2 cellular contexts compared by ENCODE assay signal in the genomic region with DNA sequence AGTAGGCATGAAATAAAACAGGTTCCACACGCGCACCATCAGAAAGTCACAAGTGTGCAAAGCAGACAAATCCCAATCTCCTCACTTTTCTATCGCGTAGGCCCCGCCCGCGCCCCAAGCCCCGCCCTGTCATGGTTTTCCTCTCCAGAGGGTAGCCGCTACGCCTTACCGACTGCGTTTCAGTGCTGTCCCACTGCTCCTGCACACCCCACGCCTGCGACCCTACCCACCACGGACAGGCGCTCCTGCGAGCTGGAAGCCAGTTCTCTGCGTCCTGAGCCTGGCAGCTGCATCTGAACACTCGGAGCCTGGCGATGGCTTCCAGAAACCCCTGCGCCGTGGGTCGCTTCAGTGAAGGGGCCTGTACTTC.
TF ChIP-seq lines count a peak whose summit lies in the region.

No MANE protein-coding gene starts in this region.

TF ChIP-seq in liver, 16 proteins besides CTCF, POLR2A, EP300 and RAD21:
- TF ChIP-seq JUND (IDR thresholded peaks at IDR 0.05) (no peak), MAX (IDR thresholded peaks at IDR 0.05) (no peak), FOXA1 (IDR thresholded peaks at IDR 0.05) (no peak), YY1 (IDR thresholded peaks at IDR 0.05) (no peak), HNF4A (conservative IDR thresholded peaks at IDR 0.05) (no peak), NR2F2 (IDR thresholded peaks at IDR 0.05) (no peak), FOXA2 (IDR thresholded peaks at IDR 0.05) (no peak), REST (IDR thresholded peaks at IDR 0.05) (no peak), GABPA (IDR thresholded peaks at IDR 0.05 in 1 of 2, conservative IDR thresholded peaks at IDR 0.05 in 1 of 2) (no peak), TAF1 (conservative IDR thresholded peaks at IDR 0.05) (no peak), SP1 (IDR thresholded peaks at IDR 0.05) (no peak), HNF4G (IDR thresholded peaks at IDR 0.05) (no peak), RXRA (IDR thresholded peaks at IDR 0.05) (no peak), EGR1 (IDR thresholded peaks at IDR 0.05; ENCODE audit: low read depth in 2 of 2) (no peak)
- TF ChIP-seq, protein P1, sequence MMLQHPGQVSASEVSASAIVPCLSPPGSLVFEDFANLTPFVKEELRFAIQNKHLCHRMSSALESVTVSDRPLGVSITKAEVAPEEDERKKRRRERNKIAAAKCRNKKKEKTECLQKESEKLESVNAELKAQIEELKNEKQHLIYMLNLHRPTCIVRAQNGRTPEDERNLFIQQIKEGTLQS (IDR thresholded peaks at IDR 0.05): no peak
- TF ChIP-seq, protein P2, sequence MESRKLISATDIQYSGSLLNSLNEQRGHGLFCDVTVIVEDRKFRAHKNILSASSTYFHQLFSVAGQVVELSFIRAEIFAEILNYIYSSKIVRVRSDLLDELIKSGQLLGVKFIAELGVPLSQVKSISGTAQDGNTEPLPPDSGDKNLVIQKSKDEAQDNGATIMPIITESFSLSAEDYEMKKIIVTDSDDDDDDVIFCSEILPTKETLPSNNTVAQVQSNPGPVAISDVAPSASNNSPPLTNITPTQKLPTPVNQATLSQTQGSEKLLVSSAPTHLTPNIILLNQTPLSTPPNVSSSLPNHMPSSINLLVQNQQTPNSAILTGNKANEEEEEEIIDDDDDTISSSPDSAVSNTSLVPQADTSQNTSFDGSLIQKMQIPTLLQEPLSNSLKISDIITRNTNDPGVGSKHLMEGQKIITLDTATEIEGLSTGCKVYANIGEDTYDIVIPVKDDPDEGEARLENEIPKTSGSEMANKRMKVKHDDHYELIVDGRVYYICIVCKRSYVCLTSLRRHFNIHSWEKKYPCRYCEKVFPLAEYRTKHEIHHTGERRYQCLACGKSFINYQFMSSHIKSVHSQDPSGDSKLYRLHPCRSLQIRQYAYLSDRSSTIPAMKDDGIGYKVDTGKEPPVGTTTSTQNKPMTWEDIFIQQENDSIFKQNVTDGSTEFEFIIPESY (IDR thresholded peaks at IDR 0.05): no peak

TF ChIP-seq in HepG2, 621 proteins besides CTCF, POLR2A, EP300 and RAD21:
- TF ChIP-seq LBX2 (CRISPR knock-in tag; IDR thresholded peaks at IDR 0.05; ENCODE audit: borderline replicate concordance) (no peak), CAMTA2 (CRISPR knock-in tag; IDR thresholded peaks at IDR 0.05; ENCODE audit: borderline replicate concordance) (no peak), ZNF704 (CRISPR knock-in tag; IDR thresholded peaks at IDR 0.05; ENCODE audit: borderline replicate concordance) (no peak), DDIT3 (CRISPR knock-in tag; IDR thresholded peaks at IDR 0.05) (no peak), ZBTB7A (CRISPR knock-in tag; IDR thresholded peaks at IDR 0.05) (no peak), HNF4A (CRISPR knock-in tag; IDR thresholded peaks at IDR 0.05) (no peak), ZFP91 (CRISPR knock-in tag; IDR thresholded peaks at IDR 0.05; ENCODE audit: borderline replicate concordance) (no peak), ZNF562 (CRISPR knock-in tag; IDR thresholded peaks at IDR 0.05; ENCODE audit: borderline replicate concordance) (no peak), ISL2 (CRISPR knock-in tag; IDR thresholded peaks at IDR 0.05) (no peak), ZNF407 (CRISPR knock-in tag; IDR thresholded peaks at IDR 0.05; ENCODE audit: not compliant biosample characterization) (no peak)
